8 cellular contexts compared by ENCODE assay signal in the genomic region with DNA sequence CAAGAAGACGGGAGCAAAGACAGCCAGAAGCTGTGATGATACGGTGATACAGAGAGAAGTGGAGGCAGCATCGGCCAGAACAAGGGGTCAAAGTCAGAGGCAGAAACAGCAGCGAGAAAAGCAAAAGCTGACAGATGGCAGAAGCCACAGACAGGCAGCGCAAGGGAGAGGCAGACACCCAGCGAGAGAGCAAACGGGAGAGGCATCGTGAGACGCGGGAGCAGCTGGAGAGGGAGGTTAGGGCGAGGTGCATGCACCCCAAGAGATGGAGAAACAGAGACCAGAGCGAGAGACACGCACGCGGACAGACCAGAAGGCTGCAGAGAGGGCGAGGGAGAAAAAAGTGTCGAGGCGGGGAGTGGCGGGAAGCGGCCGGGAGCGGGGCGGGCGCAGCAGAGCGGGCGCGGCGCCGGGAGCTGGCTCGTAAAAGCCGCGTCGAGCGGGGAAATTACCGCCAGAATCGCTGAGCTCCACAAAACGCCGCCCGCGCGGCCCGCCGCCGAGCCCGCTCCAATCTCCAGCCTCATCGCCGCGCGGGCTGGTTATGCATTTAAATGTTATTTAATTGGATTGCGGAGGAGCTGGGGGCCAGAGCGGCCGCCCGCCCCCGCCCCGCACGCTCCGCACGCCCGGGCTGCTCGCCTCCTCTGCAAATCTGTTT. TPM values are rescaled to one million over a fixed set of nuclear protein-coding genes. Genes with fewer than 3 reads are reported as not detected.
DNase-seq lines count a peak whose midpoint lies in the region; ATAC-seq and TF ChIP-seq lines count a peak whose summit lies in the region.

No MANE protein-coding gene starts in this region.

- H3K27me3 ChIP-seq in foreskin keratinocyte = peaks cover 32% of the 10 kb centered on the region

- no peak for TF ChIP-seq CTCF in foreskin keratinocyte (conservative IDR thresholded peaks at IDR 0.05)
- TF ChIP-seq CTCF in omental fat pad (IDR thresholded peaks at IDR 0.05) = no peak

- H3K9me3 ChIP-seq in ES-I3 (ENCODE audit: control insufficient read depth, insufficient read depth, low read length) = no peaks in the 10 kb centered on the region

- ATAC-seq in foreskin keratinocyte (peak; percentile 76), omental fat pad (ENCODE audit: low FRiP score) (peak; percentile 87), GM21786 (IDR thresholded peaks at IDR 0.05; ENCODE audit: unreplicated experiment) (no peak), GM21717 (IDR thresholded peaks at IDR 0.05; ENCODE audit: unreplicated experiment) (no peak)

- H3K9ac ChIP-seq in ES-I3 (ENCODE audit: low read depth, low read length) = peak overlapping the region; percentile 74

- H3K4me1 ChIP-seq in ES-I3 (ENCODE audit: insufficient read depth, low read length) = no peaks in the 10 kb centered on the region; the same call in 1 of the 2 replicates
- peaks cover 10% of the 10 kb centered on the region for H3K4me1 ChIP-seq in foreskin keratinocyte

- peak; percentile 78 for DNase-seq in NCI-H1694 treated with DMSO at 0.1 percent for 48 hours (lab: John Stamatoyannopoulos, UW)
- peak; percentile 24 for DNase-seq in activated CD8-positive, alpha-beta memory T cell treated with anti-CD3 and anti-CD28 coated beads, Interleukin-2, amount 50 U/mL, for 4 hours
- DNase-seq in foreskin keratinocyte = no peak
- DNase-seq in omental fat pad (ENCODE audit: low spot score) = no peak
- DNase-seq in NOMO-1 (lab: John Stamatoyannopoulos, UW; ENCODE audit: unreplicated experiment in 2 of 2) = no peak

- no peak overlapping the region for H3K27ac ChIP-seq in foreskin keratinocyte

- no peaks in the 10 kb centered on the region for H3K36me3 ChIP-seq in ES-I3 (ENCODE audit: insufficient read depth, low read length)

RNA-seq across cellular contexts. Expression of a gene that starts 15.6 kb away (rescaled TPM):
- total RNA-seq in foreskin keratinocyte (54.7 and 58.7 TPM in 2 replicates), omental fat pad (10 to 100 TPM; 17.2 to 46.5 (median 36.7) TPM)
- polyA plus RNA-seq in foreskin keratinocyte = 73.3 and 80.9 TPM in 2 replicates

Comparison
In these comparisons a context has a peak if more than half of its experiments do, and no peak if none do; other contexts are left out.
1. DNase-seq: peak in NCI-H1694 treated with DMSO at 0.1 percent for 48 hours (single experiment) and activated CD8-positive, alpha-beta memory T cell treated with anti-CD3 and anti-CD28 coated beads, Interleukin-2, amount 50 U/mL, for 4 hours (single experiment); none in foreskin keratinocyte (0 of 2), omental fat pad (single experiment) and NOMO-1 (0 of 2).
2. ATAC-seq: peak in foreskin keratinocyte (single experiment) and omental fat pad (single experiment); none in GM21786 (single experiment) and GM21717 (single experiment).